In genomic region chr7:41573017-41573416, GRCh38 we compare ENCODE assay signal across 15 cellular contexts.
A peak's percentile ranks its signal among the peaks of the same experiment; 100 is the strongest.
DNase-seq lines count a peak whose midpoint lies in the region; ATAC-seq and TF ChIP-seq lines count a peak whose summit lies in the region.
"Had no signal": no experiment of that assay in that cellular context is flagged by ENCODE, and none has a peak within 500 bp of the region (broad histone marks: within the 10 kb centered on the region; RNA-seq: fewer than 3 reads in every experiment).

No MANE protein-coding gene starts in this region.

- H3K4me2 ChIP-seq in fibroblast of lung (ENCODE audit: extremely low read depth, insufficient read depth, low read length) = no peak overlapping the region
- peak overlapping the region; percentile 29 for H3K4me2 ChIP-seq in smooth muscle cell

- TF ChIP-seq CTCF in fibroblast of lung (conservative IDR thresholded peaks at IDR 0.05 in 1 of 2, IDR thresholded peaks at IDR 0.05 in 1 of 2; ENCODE audit: low read depth in 1 of 2, low read length in 2 of 2) (no peak), smooth muscle cell (IDR thresholded peaks at IDR 0.05; ENCODE audit: borderline replicate concordance, insufficient read depth, poor library complexity, severe bottlenecking) (no peak), colonic mucosa (IDR thresholded peaks at IDR 0.05) (no peak)

- H3K9me3 ChIP-seq in fibroblast of lung (ENCODE audit: control insufficient read depth, insufficient read depth, low read depth, low read length) (no peaks in the 10 kb centered on the region), smooth muscle cell (replicated peaks; ENCODE audit: low read depth) (no peaks in the 10 kb centered on the region), colonic mucosa (no peaks in the 10 kb centered on the region)

- H2AFZ ChIP-seq in fibroblast of lung (ENCODE audit: low read length) (no peak overlapping the region), smooth muscle cell (ENCODE audit: low read depth) (no peak overlapping the region)

- no peaks in the 10 kb centered on the region for H3F3A ChIP-seq in smooth muscle cell (ENCODE audit: low read depth)

- no peaks in the 10 kb centered on the region for H3K36me3 ChIP-seq in fibroblast of lung (ENCODE audit: control insufficient read depth, insufficient read depth, low read length)
- no peaks in the 10 kb centered on the region for H3K36me3 ChIP-seq in smooth muscle cell (ENCODE audit: low read depth)
- no peaks in the 10 kb centered on the region for H3K36me3 ChIP-seq in colonic mucosa

- H3K27ac ChIP-seq in fibroblast of lung (ENCODE audit: insufficient read depth, low read length) = no peak overlapping the region
- peak overlapping the region; percentile 35 for H3K27ac ChIP-seq in smooth muscle cell (ENCODE audit: low read depth)
- H3K27ac ChIP-seq in colonic mucosa = no peak overlapping the region
- H3K27ac ChIP-seq: SK-N-MC had no signal

- no peak overlapping the region for H3K9ac ChIP-seq in fibroblast of lung (ENCODE audit: insufficient read depth, low read length)
- H3K9ac ChIP-seq in smooth muscle cell (ENCODE audit: low read depth) = no peak overlapping the region
- H3K9ac ChIP-seq in colonic mucosa (ENCODE audit: low read depth in 2 of 2, low read length in 2 of 2) = no peak overlapping the region

- H3K4me1 ChIP-seq in fibroblast of lung (ENCODE audit: control insufficient read depth, extremely low read depth, insufficient read depth, low read length) = peaks cover 2% of the 10 kb centered on the region
- H3K4me1 ChIP-seq in smooth muscle cell (ENCODE audit: low read depth) = no peaks in the 10 kb centered on the region
- H3K4me1 ChIP-seq in colonic mucosa = no peaks in the 10 kb centered on the region

- DNase-seq in Right ventricle myocardium superior (no peak), cardiac septum (ENCODE audit: low spot score) (no peak), RPMI7951 (ENCODE audit: low read depth) (peak; percentile 80), fibroblast of lung (ENCODE audit: low read depth in 2 of 2) (peak; percentile 16 to 73), smooth muscle cell (lab: John Stamatoyannopoulos, UW; ENCODE audit: unreplicated experiment) (no peak), colonic mucosa (no peak), COLO668 (lab: John Stamatoyannopoulos, UW; ENCODE audit: unreplicated experiment) (no peak)
- no peak for DNase-seq in activated CD4-positive, alpha-beta T cell treated with anti-CD3 and anti-CD28 coated beads, Interleukin-2, amount 50 U/mL, for 1 hour
- DNase-seq: 8988T; activated CD8-positive, alpha-beta T cell treated with anti-CD3 and anti-CD28 coated beads, Interleukin-2, amount 10 ng/mL, durations not matched to agents 7 days and 5 days; activated effector memory CD4-positive, alpha-beta T cell treated with Interleukin-2 at 50 U/mL for 16 hours; NCI-H2107; small intestine; stimulated activated naive CD8-positive, alpha-beta T cell treated with anti-CD3 and anti-CD28 coated beads, Interleukin-15, amount 100 ng/mL, for 72 hours had no signal

- H3K27me3 ChIP-seq in fibroblast of lung (ENCODE audit: control insufficient read depth, insufficient read depth, low read length) (no peaks in the 10 kb centered on the region), smooth muscle cell (ENCODE audit: low read depth) (no peaks in the 10 kb centered on the region), colonic mucosa (no peaks in the 10 kb centered on the region)

- H3K79me2 ChIP-seq in fibroblast of lung (ENCODE audit: control insufficient read depth, insufficient read depth, low read length) = no peaks in the 10 kb centered on the region
- no peaks in the 10 kb centered on the region for H3K79me2 ChIP-seq in smooth muscle cell (ENCODE audit: low read depth)

- intact Hi-C loops in Right ventricle myocardium superior (cut with DNase I) = no loop called here
- intact Hi-C loops in cardiac septum (cut with DNase I) = loop anchor here (2.0 to 5.0 kb wide), 2 partner anchors 56 to 124 kb away; no protein-coding TSS in a partner anchor
- intact Hi-C loops in colonic mucosa (cut with DNase I) = no loop called here

- ATAC-seq in Right ventricle myocardium superior (ENCODE audit: poor library complexity) = peak; percentile 34
- ATAC-seq: activated CD8-positive, alpha-beta T cell treated with anti-CD3 and anti-CD28 coated beads, Interleukin-2, amount 10 ng/mL, durations not matched to agents 7 days and 5 days; stimulated activated naive CD8-positive, alpha-beta T cell treated with anti-CD3 and anti-CD28 coated beads, Interleukin-15, amount 100 ng/mL, for 72 hours had no signal

- WGBS in smooth muscle cell (ENCODE audit: low lambda C conversion rate) = 57% methylated on average over 2 of the region's 2 CpGs

- no peaks in the 10 kb centered on the region for H4K20me1 ChIP-seq in fibroblast of lung (ENCODE audit: control insufficient read depth, extremely low read depth, insufficient read depth, low read length)
- no peaks in the 10 kb centered on the region for H4K20me1 ChIP-seq in smooth muscle cell (ENCODE audit: low read depth)

- H3K4me3 ChIP-seq in fibroblast of lung (replicated peaks in 1 of 4; ENCODE audit: control extremely low read depth in 1 of 4, insufficient read depth in 1 of 4, low read depth in 3 of 4, low read length in 4 of 4) (no peak overlapping the region), smooth muscle cell (no peak overlapping the region), colonic mucosa (no peak overlapping the region)
- H3K4me3 ChIP-seq: SK-N-MC had no signal

Comparison
In these comparisons a context has a peak if more than half of its experiments do, and no peak if none do; other contexts are left out.
1. DNase-seq: peak in RPMI7951 (single experiment) and fibroblast of lung (2 of 2); none in Right ventricle myocardium superior (single experiment), cardiac septum (single experiment), smooth muscle cell (single experiment), activated CD4-positive, alpha-beta T cell treated with anti-CD3 and anti-CD28 coated beads, Interleukin-2, amount 50 U/mL, for 1 hour (single experiment), colonic mucosa (single experiment) and COLO668 (single experiment).